In the genomic region with DNA sequence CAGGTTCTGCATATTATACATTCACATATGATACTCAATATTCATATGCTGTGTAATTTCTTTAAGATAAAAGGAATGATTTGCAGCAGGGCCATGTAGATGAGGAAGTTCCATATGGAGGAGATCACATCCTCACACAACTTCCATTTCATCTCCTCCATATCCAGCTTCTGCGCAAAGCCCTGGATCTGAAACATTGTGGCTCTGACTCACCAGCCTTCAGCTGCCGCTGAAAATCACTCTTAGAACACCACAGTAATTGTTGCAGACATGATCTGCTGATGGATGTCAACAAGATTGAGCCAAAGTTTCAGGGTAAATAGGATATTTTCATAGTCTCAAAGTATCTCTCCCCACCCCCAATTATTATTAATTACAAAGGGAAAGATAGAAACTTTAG, we compare ENCODE assay signal across 1 cellular context.
TF ChIP-seq lines count a peak whose summit lies in the region.

No MANE protein-coding gene starts in this region.

TF ChIP-seq in GM12878, 131 proteins besides CTCF, POLR2A, EP300 and RAD21:
- TF ChIP-seq, protein P1, sequence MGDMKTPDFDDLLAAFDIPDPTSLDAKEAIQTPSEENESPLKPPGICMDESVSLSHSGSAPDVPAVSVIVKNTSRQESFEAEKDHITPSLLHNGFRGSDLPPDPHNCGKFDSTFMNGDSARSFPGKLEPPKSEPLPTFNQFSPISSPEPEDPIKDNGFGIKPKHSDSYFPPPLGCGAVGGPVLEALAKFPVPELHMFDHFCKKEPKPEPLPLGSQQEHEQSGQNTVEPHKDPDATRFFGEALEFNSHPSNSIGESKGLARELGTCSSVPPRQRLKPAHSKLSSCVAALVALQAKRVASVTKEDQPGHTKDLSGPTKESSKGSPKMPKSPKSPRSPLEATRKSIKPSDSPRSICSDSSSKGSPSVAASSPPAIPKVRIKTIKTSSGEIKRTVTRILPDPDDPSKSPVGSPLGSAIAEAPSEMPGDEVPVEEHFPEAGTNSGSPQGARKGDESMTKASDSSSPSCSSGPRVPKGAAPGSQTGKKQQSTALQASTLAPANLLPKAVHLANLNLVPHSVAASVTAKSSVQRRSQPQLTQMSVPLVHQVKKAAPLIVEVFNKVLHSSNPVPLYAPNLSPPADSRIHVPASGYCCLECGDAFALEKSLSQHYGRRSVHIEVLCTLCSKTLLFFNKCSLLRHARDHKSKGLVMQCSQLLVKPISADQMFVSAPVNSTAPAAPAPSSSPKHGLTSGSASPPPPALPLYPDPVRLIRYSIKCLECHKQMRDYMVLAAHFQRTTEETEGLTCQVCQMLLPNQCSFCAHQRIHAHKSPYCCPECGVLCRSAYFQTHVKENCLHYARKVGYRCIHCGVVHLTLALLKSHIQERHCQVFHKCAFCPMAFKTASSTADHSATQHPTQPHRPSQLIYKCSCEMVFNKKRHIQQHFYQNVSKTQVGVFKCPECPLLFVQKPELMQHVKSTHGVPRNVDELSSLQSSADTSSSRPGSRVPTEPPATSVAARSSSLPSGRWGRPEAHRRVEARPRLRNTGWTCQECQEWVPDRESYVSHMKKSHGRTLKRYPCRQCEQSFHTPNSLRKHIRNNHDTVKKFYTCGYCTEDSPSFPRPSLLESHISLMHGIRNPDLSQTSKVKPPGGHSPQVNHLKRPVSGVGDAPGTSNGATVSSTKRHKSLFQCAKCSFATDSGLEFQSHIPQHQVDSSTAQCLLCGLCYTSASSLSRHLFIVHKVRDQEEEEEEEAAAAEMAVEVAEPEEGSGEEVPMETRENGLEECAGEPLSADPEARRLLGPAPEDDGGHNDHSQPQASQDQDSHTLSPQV (IDR thresholded peaks at IDR 0.05), result no peak
TF ChIP-seq in GM12878: peak in this region for 0.
